ENCODE assay signal across 24 cellular contexts in the genomic region with DNA sequence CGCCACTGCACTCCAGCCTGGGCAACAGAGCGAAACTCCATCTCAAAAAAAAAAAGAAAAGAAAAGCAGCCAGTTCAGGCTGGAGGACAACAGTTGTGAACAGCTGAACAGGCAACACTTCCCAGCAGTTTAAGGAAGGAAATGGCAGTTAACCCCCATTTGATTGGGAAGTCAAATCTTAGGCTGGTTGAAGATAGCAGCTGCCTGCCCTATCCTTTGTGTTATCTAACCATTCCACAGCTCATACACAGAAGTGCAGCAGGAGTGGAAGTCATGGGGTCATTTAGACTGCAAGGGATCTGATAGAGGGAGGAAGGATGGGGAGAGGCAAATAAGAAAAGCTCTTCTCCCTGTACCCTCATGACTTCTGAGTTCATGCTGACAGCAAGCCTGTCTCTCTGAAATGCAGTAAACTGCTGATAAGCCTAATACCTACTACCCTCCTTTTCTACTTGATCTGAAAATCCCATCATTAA. TPM values are rescaled to one million over a fixed set of nuclear protein-coding genes. Genes with fewer than 3 reads are reported as not detected.
DNase-seq lines count a peak whose midpoint lies in the region; ATAC-seq and TF ChIP-seq lines count a peak whose summit lies in the region.
"Had no signal": no experiment of that assay in that cellular context is flagged by ENCODE, and none has a peak within 500 bp of the region (broad histone marks: within the 10 kb centered on the region; RNA-seq: fewer than 3 reads in every experiment).

No MANE protein-coding gene starts in this region.

- CTCF ChIA-PET in activated CD8-positive, alpha-beta T cell treated with anti-CD3 and anti-CD28 coated beads, Interleukin-2, amount 10 ng/mL, durations not matched to agents 7 days and 5 days (lab: Charles Lee), result no interaction called here
- CTCF ChIA-PET in CD4-positive, alpha-beta T cell (lab: Charles Lee), result no interaction called here

- H3K27me3 ChIP-seq in Loucy (ENCODE audit: insufficient read depth, low read length, poor library complexity, severe bottlenecking), result no peaks in the 10 kb centered on the region
- no peaks in the 10 kb centered on the region for H3K27me3 ChIP-seq in neutrophil
- no peaks in the 10 kb centered on the region for H3K27me3 ChIP-seq in CD4-positive, alpha-beta T cell (ENCODE audit: control insufficient read depth, insufficient read depth, low read length)
- no peaks in the 10 kb centered on the region for H3K27me3 ChIP-seq in suprapubic skin
- H3K27me3 ChIP-seq: body of pancreas, gastrocnemius medialis had no signal

- no peak overlapping the region for H3K4me3 Mint-ChIP-seq in activated T-cell treated with anti-CD3 and anti-CD28 coated beads, Interleukin-2, amount 50 U/mL, for 24 hours
- H3K4me3 Mint-ChIP-seq in activated T-cell treated with anti-CD3 and anti-CD28 coated beads, Interleukin-2, amount 50 U/mL, for 4 hours, result no peak overlapping the region
- no peak overlapping the region for H3K4me3 Mint-ChIP-seq in activated CD8-positive, alpha-beta T cell treated with anti-CD3 and anti-CD28 coated beads, Interleukin-2, amount 10 ng/mL, durations not matched to agents 7 days and 5 days
- H3K4me3 Mint-ChIP-seq in CD4-positive, alpha-beta T cell, result no peak overlapping the region
- H3K4me3 Mint-ChIP-seq: activated naive CD4-positive, alpha-beta T cell treated with anti-CD3 and anti-CD28 coated beads, Interleukin-2, amount 50 U/mL, for 24 hours; dendritic cell treated with granulocyte-macrophage colony-stimulating factor and Interleukin-4, amounts not matched to agents 40 ng/mL and 50 ng/mL, for 4 days; H9 had no signal

- no peaks in the 10 kb centered on the region for H3K9me3 Mint-ChIP-seq in activated T-cell treated with anti-CD3 and anti-CD28 coated beads, Interleukin-2, amount 50 U/mL, for 24 hours
- no peaks in the 10 kb centered on the region for H3K9me3 Mint-ChIP-seq in activated T-cell treated with anti-CD3 and anti-CD28 coated beads, Interleukin-2, amount 50 U/mL, for 4 hours
- H3K9me3 Mint-ChIP-seq in activated CD8-positive, alpha-beta T cell treated with anti-CD3 and anti-CD28 coated beads, Interleukin-2, amount 10 ng/mL, durations not matched to agents 7 days and 5 days (ENCODE audit: insufficient read depth), result no peaks in the 10 kb centered on the region
- no peaks in the 10 kb centered on the region for H3K9me3 Mint-ChIP-seq in CD4-positive, alpha-beta T cell
- H3K9me3 Mint-ChIP-seq: activated naive CD4-positive, alpha-beta T cell treated with anti-CD3 and anti-CD28 coated beads, Interleukin-2, amount 50 U/mL, for 24 hours; dendritic cell treated with granulocyte-macrophage colony-stimulating factor and Interleukin-4, amounts not matched to agents 40 ng/mL and 50 ng/mL, for 4 days; H9 had no signal

- H3K36me3 ChIP-seq in Loucy (ENCODE audit: insufficient read depth, low read length) (peaks cover 45% of the 10 kb centered on the region; the same call in 1 of the 2 replicates), neutrophil (peaks cover 41% of the 10 kb centered on the region), suprapubic skin (peaks cover 36% of the 10 kb centered on the region)

- H3K9me2 ChIP-seq in Loucy (replicated peaks; ENCODE audit: low read depth, low read length), result no peaks in the 10 kb centered on the region

- H3K27ac ChIP-seq in neutrophil (peak overlapping the region; percentile 65), suprapubic skin (no peak overlapping the region)
- no peak overlapping the region for H3K27ac ChIP-seq in CD4-positive, alpha-beta T cell (ENCODE audit: low read depth, low read length)
- H3K27ac ChIP-seq: body of pancreas, gastrocnemius medialis had no signal

- peak overlapping the region; percentile 39 for H3K9ac ChIP-seq in Loucy (ENCODE audit: low read depth, low read length, poor library complexity, severe bottlenecking)

- H2AFZ ChIP-seq in Loucy (ENCODE audit: low read length), result no peak overlapping the region

- no peaks in the 10 kb centered on the region for H3K27me3 Mint-ChIP-seq in activated T-cell treated with anti-CD3 and anti-CD28 coated beads, Interleukin-2, amount 50 U/mL, for 24 hours
- no peaks in the 10 kb centered on the region for H3K27me3 Mint-ChIP-seq in activated T-cell treated with anti-CD3 and anti-CD28 coated beads, Interleukin-2, amount 50 U/mL, for 4 hours (ENCODE audit: low read depth)
- H3K27me3 Mint-ChIP-seq in activated CD8-positive, alpha-beta T cell treated with anti-CD3 and anti-CD28 coated beads, Interleukin-2, amount 10 ng/mL, durations not matched to agents 7 days and 5 days (ENCODE audit: low read depth), result no peaks in the 10 kb centered on the region
- H3K27me3 Mint-ChIP-seq in CD4-positive, alpha-beta T cell, result no peaks in the 10 kb centered on the region
- H3K27me3 Mint-ChIP-seq: activated naive CD4-positive, alpha-beta T cell treated with anti-CD3 and anti-CD28 coated beads, Interleukin-2, amount 50 U/mL, for 24 hours; dendritic cell treated with granulocyte-macrophage colony-stimulating factor and Interleukin-4, amounts not matched to agents 40 ng/mL and 50 ng/mL, for 4 days had no signal

- H3K4me3 ChIP-seq in Loucy (ENCODE audit: low read length, poor library complexity, severe bottlenecking) (no peak overlapping the region), neutrophil (ENCODE audit: low read depth in 1 of 2, low read length in 1 of 2) (peak overlapping the region in 1 of 2 experiments; percentile 36), suprapubic skin (no peak overlapping the region)
- H3K4me3 ChIP-seq: body of pancreas, gastrocnemius medialis had no signal

- intact Hi-C loops in CD4-positive, alpha-beta T cell (cut with DNase I, micrococcal nuclease), result no loop called here

- no peaks in the 10 kb centered on the region for H3K9me3 ChIP-seq in Loucy (ENCODE audit: insufficient read depth, low read depth, low read length)
- no peaks in the 10 kb centered on the region for H3K9me3 ChIP-seq in neutrophil
- no peaks in the 10 kb centered on the region for H3K9me3 ChIP-seq in CD4-positive, alpha-beta T cell (ENCODE audit: control insufficient read depth, low read length)
- H3K9me3 ChIP-seq in suprapubic skin, result no peaks in the 10 kb centered on the region
- H3K9me3 ChIP-seq: body of pancreas, gastrocnemius medialis had no signal

- ATAC-seq in activated T-cell treated with anti-CD3 and anti-CD28 coated beads, Interleukin-2, amount 50 U/mL, for 4 hours, result no peak
- ATAC-seq in activated CD8-positive, alpha-beta T cell treated with anti-CD3 and anti-CD28 coated beads, Interleukin-2, amount 10 ng/mL, durations not matched to agents 7 days and 5 days, result no peak
- no peak for ATAC-seq in CD4-positive, alpha-beta T cell (ENCODE audit: poor library complexity)
- ATAC-seq: body of pancreas, gastrocnemius medialis, left colon had no signal

- H3K4me1 Mint-ChIP-seq in activated T-cell treated with anti-CD3 and anti-CD28 coated beads, Interleukin-2, amount 50 U/mL, for 24 hours (ENCODE audit: low read depth), result peaks cover 13% of the 10 kb centered on the region
- H3K4me1 Mint-ChIP-seq in activated T-cell treated with anti-CD3 and anti-CD28 coated beads, Interleukin-2, amount 50 U/mL, for 4 hours (ENCODE audit: low read depth), result peaks cover 7% of the 10 kb centered on the region
- H3K4me1 Mint-ChIP-seq in activated CD8-positive, alpha-beta T cell treated with anti-CD3 and anti-CD28 coated beads, Interleukin-2, amount 10 ng/mL, durations not matched to agents 7 days and 5 days (ENCODE audit: low read depth), result peaks cover 3% of the 10 kb centered on the region
- peaks cover 18% of the 10 kb centered on the region for H3K4me1 Mint-ChIP-seq in CD4-positive, alpha-beta T cell (ENCODE audit: low read depth)
- H3K4me1 Mint-ChIP-seq: H9 had no signal

- peaks cover 23% of the 10 kb centered on the region for H3K4me1 ChIP-seq in Loucy (ENCODE audit: insufficient read depth, low read length, poor library complexity, severe bottlenecking)
- peaks cover 12 to 14% of the 10 kb centered on the region in 2 experiments for H3K4me1 ChIP-seq in neutrophil (ENCODE audit: control insufficient read depth in 1 of 2, insufficient read depth in 1 of 2, low read depth in 1 of 2, low read length in 1 of 2)
- peaks cover 15% of the 10 kb centered on the region for H3K4me1 ChIP-seq in suprapubic skin
- H3K4me1 ChIP-seq: body of pancreas, gastrocnemius medialis had no signal

- WGBS in suprapubic skin, result 82% methylated on average over 2 of the region's 2 CpGs

- DNase-seq in activated T-cell treated with anti-CD3 and anti-CD28 coated beads, Interleukin-2, amount 50 U/mL, for 24 hours, result no peak
- no peak for DNase-seq in activated T-cell treated with anti-CD3 and anti-CD28 coated beads, Interleukin-2, amount 50 U/mL, for 4 hours
- DNase-seq in activated CD8-positive, alpha-beta T cell treated with anti-CD3 and anti-CD28 coated beads, Interleukin-2, amount 10 ng/mL, durations not matched to agents 7 days and 5 days, result no peak
- DNase-seq in activated CD4-positive, alpha-beta T cell treated with anti-CD3 and anti-CD28 coated beads, Interleukin-2, amount 50 U/mL, for 1 hour, result no peak
- no peak for DNase-seq in CD4-positive, alpha-beta T cell
- no peak for DNase-seq in suprapubic skin (ENCODE audit: low spot score in 2 of 2)
- DNase-seq: activated CD4-positive, alpha-beta T cell treated with anti-CD3 and anti-CD28 coated beads for 4 hours; body of pancreas; gastrocnemius medialis; H9; left colon; NCI-H1092; NCI-H2107; NCI-H524; nucleus accumbens; retina; stimulated activated naive CD4-positive, alpha-beta T cell; trophoblast cell had no signal

- TF ChIP-seq CTCF in Loucy (conservative IDR thresholded peaks at IDR 0.05; ENCODE audit: low read length), result no peak
- TF ChIP-seq CTCF in neutrophil (IDR thresholded peaks at IDR 0.05), result no peak
- no peak for TF ChIP-seq CTCF in CD4-positive, alpha-beta T cell (IDR thresholded peaks at IDR 0.05)
- no peak for TF ChIP-seq CTCF in suprapubic skin (IDR thresholded peaks at IDR 0.05)

- TF ChIP-seq EP300 in suprapubic skin (IDR thresholded peaks at IDR 0.05), result no peak

- peak overlapping the region; percentile 20 for H3K27ac Mint-ChIP-seq in activated T-cell treated with anti-CD3 and anti-CD28 coated beads, Interleukin-2, amount 50 U/mL, for 24 hours
- peak overlapping the region; percentile 10 for H3K27ac Mint-ChIP-seq in activated CD8-positive, alpha-beta T cell treated with anti-CD3 and anti-CD28 coated beads, Interleukin-2, amount 10 ng/mL, durations not matched to agents 7 days and 5 days
- H3K27ac Mint-ChIP-seq in CD4-positive, alpha-beta T cell, result no peak overlapping the region
- H3K27ac Mint-ChIP-seq: activated naive CD4-positive, alpha-beta T cell treated with anti-CD3 and anti-CD28 coated beads, Interleukin-2, amount 50 U/mL, for 24 hours; dendritic cell treated with granulocyte-macrophage colony-stimulating factor and Interleukin-4, amounts not matched to agents 40 ng/mL and 50 ng/mL, for 4 days had no signal

- H3K36me3 Mint-ChIP-seq in activated T-cell treated with anti-CD3 and anti-CD28 coated beads, Interleukin-2, amount 50 U/mL, for 24 hours (ENCODE audit: low read depth), result peaks cover 79% of the 10 kb centered on the region
- peaks cover 33% of the 10 kb centered on the region for H3K36me3 Mint-ChIP-seq in activated T-cell treated with anti-CD3 and anti-CD28 coated beads, Interleukin-2, amount 50 U/mL, for 4 hours (ENCODE audit: insufficient read depth)
- peaks cover 46% of the 10 kb centered on the region for H3K36me3 Mint-ChIP-seq in activated CD8-positive, alpha-beta T cell treated with anti-CD3 and anti-CD28 coated beads, Interleukin-2, amount 10 ng/mL, durations not matched to agents 7 days and 5 days (ENCODE audit: low read depth)
- peaks cover 68% of the 10 kb centered on the region for H3K36me3 Mint-ChIP-seq in CD4-positive, alpha-beta T cell (ENCODE audit: low read depth)

- peak overlapping the region; percentile 53 for H3K4me2 ChIP-seq in Loucy (ENCODE audit: low read depth, low read length, poor library complexity, severe bottlenecking)

- no peaks in the 10 kb centered on the region for H3K79me2 ChIP-seq in Loucy (ENCODE audit: insufficient read depth, low read length)

- POLR2A ChIA-PET in activated CD8-positive, alpha-beta T cell treated with anti-CD3 and anti-CD28 coated beads, Interleukin-2, amount 10 ng/mL, durations not matched to agents 7 days and 5 days (lab: Charles Lee), result no interaction called here
- POLR2A ChIA-PET in CD4-positive, alpha-beta T cell (lab: Charles Lee), result interaction anchor here (0.9 to 2.4 kb wide), 5 partner anchors 10 to 117 kb away, joined by 3 to 12 read pairs (median 3); no protein-coding TSS in a partner anchor

- H4K20me1 ChIP-seq in Loucy (ENCODE audit: insufficient read depth, low read length, poor library complexity, severe bottlenecking), result no peaks in the 10 kb centered on the region

- TF ChIP-seq POLR2A in suprapubic skin (IDR thresholded peaks at IDR 0.05), result no peak

- H3F3A ChIP-seq in Loucy (ENCODE audit: low read depth), result peaks cover 4% of the 10 kb centered on the region; the same call in 1 of the 2 replicates

RNA-seq across cellular contexts. Expression of a gene that starts 35.3 kb away (rescaled TPM):
- 10 to 100 TPM; 41.7 to 47.4 (median 44.6) TPM for total RNA-seq in activated T-cell treated with anti-CD3 and anti-CD28 coated beads, Interleukin-2, amount 50 U/mL, for 4 hours
- 10 to 100 TPM; 56.5 to 58.9 TPM for total RNA-seq in activated CD8-positive, alpha-beta T cell treated with anti-CD3 and anti-CD28 coated beads, Interleukin-2, amount 10 ng/mL, durations not matched to agents 7 days and 5 days
- total RNA-seq in CD4-positive, alpha-beta T cell, result 10 to 100 TPM; 38.4 to 39.5 TPM
- total RNA-seq in suprapubic skin, result 10 to 100 TPM; 39.3 to 63.3 (median 56.9) TPM

RNA-seq across cellular contexts. Expression of a gene that starts 35.4 kb away (rescaled TPM):
- under 1 TPM in 2 of 3 donors, not detected in 1; 0.16 to 0.19 TPM for total RNA-seq in activated T-cell treated with anti-CD3 and anti-CD28 coated beads, Interleukin-2, amount 50 U/mL, for 4 hours
- total RNA-seq in activated CD8-positive, alpha-beta T cell treated with anti-CD3 and anti-CD28 coated beads, Interleukin-2, amount 10 ng/mL, durations not matched to agents 7 days and 5 days, result under 1 TPM; 0.16 TPM
- under 1 TPM; 0.55 to 0.59 TPM for total RNA-seq in CD4-positive, alpha-beta T cell
- total RNA-seq in suprapubic skin, result not detected
- total RNA-seq: body of pancreas, Daoy, gastrocnemius medialis, H9, left colon, SK-MEL-5 had no signal
